ENCODE assay signal across 4 cellular contexts in the genomic region with DNA sequence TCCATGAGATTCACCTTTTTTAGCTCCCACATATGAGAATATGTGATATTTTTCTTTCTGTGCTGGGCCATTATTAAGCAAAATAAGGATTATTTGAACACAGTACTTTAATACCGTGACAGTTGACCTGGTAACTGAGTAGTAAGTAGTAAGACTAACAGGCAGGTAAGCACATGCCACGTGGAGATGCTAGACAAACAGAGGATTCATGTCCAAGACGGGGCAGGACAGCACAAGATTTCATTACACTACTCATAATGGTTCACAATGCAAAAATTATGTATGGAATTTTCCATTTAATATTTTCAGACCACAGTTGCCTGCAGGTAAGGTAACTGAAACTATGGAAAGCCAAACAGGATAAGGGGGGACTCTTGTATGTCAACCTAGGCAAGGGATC. TPM values are rescaled to one million over a fixed set of nuclear protein-coding genes. Genes with fewer than 3 reads are reported as not detected.
"Had no signal": no experiment of that assay in that cellular context is flagged by ENCODE, and none has a peak within 500 bp of the region (broad histone marks: within the 10 kb centered on the region; RNA-seq: fewer than 3 reads in every experiment).

No MANE protein-coding gene starts in this region.

RNA-seq across cellular contexts. Expression of a gene that starts 34.4 kb away (rescaled TPM):
- total RNA-seq: LHCN-M2, M059J, MCF 10A, NCI-H460 had no signal
